ENCODE assay signal across 18 cellular contexts in the genomic region with DNA sequence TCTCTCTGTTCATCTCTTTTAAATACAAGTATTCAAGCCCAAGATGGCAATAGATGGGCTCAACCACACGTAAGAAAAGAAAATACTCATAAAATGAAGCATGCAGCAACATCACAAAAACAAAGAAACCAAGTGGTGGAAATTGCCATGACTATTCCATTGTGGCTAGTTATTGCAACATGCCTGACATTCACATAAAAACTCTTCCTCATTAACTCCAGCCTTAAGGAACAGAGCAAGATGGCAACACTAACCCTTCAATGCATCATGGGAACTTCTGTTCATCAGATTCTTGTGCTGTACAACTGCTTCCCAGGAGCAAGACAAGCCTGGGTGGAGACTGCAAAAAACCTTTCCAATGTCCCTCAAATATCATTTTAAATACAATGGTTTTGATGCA. TPM values are rescaled to one million over a fixed set of nuclear protein-coding genes. Genes with fewer than 3 reads are reported as not detected.
DNase-seq lines count a peak whose midpoint lies in the region; ATAC-seq, FAIRE-seq and TF ChIP-seq lines count a peak whose summit lies in the region.
"Had no signal": no experiment of that assay in that cellular context is flagged by ENCODE, and none has a peak within 500 bp of the region (broad histone marks: within the 10 kb centered on the region; RNA-seq: fewer than 3 reads in every experiment).

No MANE protein-coding gene starts in this region.

- H3K27ac ChIP-seq in kidney (ENCODE audit: low read depth in 2 of 2, low read length in 2 of 2): no peak overlapping the region
- H3K27ac ChIP-seq: C4-2B had no signal

- in situ Hi-C loops in HAP-1 (cut with MboI; ENCODE audit: low sequenced_read_pairs): no loop called here

- TF ChIP-seq CTCF in AG10803 (conservative IDR thresholded peaks at IDR 0.05; ENCODE audit: low read length) (no peak), bronchial epithelial cell (IDR thresholded peaks at IDR 0.05; ENCODE audit: insufficient read depth, low read length, severe bottlenecking) (no peak), mesothelial cell of epicardium (IDR thresholded peaks at IDR 0.05; ENCODE audit: unreplicated experiment) (no peak), kidney (IDR thresholded peaks at IDR 0.05; ENCODE audit: borderline replicate concordance, extremely low read depth, insufficient read depth) (no peak)

- H3K9me3 Mint-ChIP-seq in mesothelial cell of epicardium: no peaks in the 10 kb centered on the region
- no peaks in the 10 kb centered on the region for H3K9me3 Mint-ChIP-seq in stimulated activated naive B cell treated with anti-CD40 and anti-IgM and Interleukin-4, amounts not matched to agents 10 μg/mL and 1 μg/mL and 100 μg/mL, for 72 hours
- H3K9me3 Mint-ChIP-seq: activated CD4-positive, alpha-beta T cell treated with anti-CD3 and anti-CD28 coated beads, Interleukin-2, amount 10 ng/mL, durations not matched to agents 24 days and 14 days; activated T-helper 17 cell treated with anti-CD3 and anti-CD28 coated beads, Interleukin-2, amount 50 U/mL, for 72 hours had no signal

- no peak overlapping the region for H3K4me3 ChIP-seq in AG10803 (ENCODE audit: low read length)
- no peak overlapping the region for H3K4me3 ChIP-seq in bronchial epithelial cell (ENCODE audit: low read depth, low read length)
- H3K4me3 ChIP-seq in HAP-1: no peak overlapping the region
- no peak overlapping the region for H3K4me3 ChIP-seq in kidney (ENCODE audit: low read length in 2 of 2)
- H3K4me3 ChIP-seq: Peyer's patch had no signal

- peaks cover 30% of the 10 kb centered on the region for H3K27me3 Mint-ChIP-seq in mesothelial cell of epicardium (ENCODE audit: low read depth)
- peaks cover 76 to 77% of the 10 kb centered on the region in 2 donors for H3K27me3 Mint-ChIP-seq in stimulated activated naive B cell treated with anti-CD40 and anti-IgM and Interleukin-4, amounts not matched to agents 10 μg/mL and 1 μg/mL and 100 μg/mL, for 72 hours

- peaks cover 12% of the 10 kb centered on the region for H3K4me1 ChIP-seq in HAP-1
- H3K4me1 ChIP-seq in kidney (ENCODE audit: control insufficient read depth in 1 of 2, insufficient read depth in 1 of 2, low read depth in 1 of 2, low read length in 2 of 2): peaks cover 0 to 9% of the 10 kb centered on the region in 2 donors

- no peaks in the 10 kb centered on the region for H3K36me3 ChIP-seq in bronchial epithelial cell (ENCODE audit: control insufficient read depth, insufficient read depth, low read length)
- no peaks in the 10 kb centered on the region for H3K36me3 ChIP-seq in HAP-1 (replicated peaks)
- H3K36me3 ChIP-seq in kidney (ENCODE audit: control insufficient read depth in 1 of 2, insufficient read depth in 2 of 2, low read length in 2 of 2): no peaks in the 10 kb centered on the region
- H3K36me3 ChIP-seq: Peyer's patch had no signal

- FAIRE-seq in bronchial epithelial cell (lab: Jason Lieb, UNC): no peak
- FAIRE-seq in kidney (lab: Jason Lieb, UNC): no peak
- FAIRE-seq: G401.6, HTR-8/SVneo had no signal

- H3K9ac ChIP-seq in kidney (ENCODE audit: low read length in 2 of 2): no peak overlapping the region

- no peak overlapping the region for H3K27ac Mint-ChIP-seq in mesothelial cell of epicardium
- no peak overlapping the region for H3K27ac Mint-ChIP-seq in stimulated activated naive B cell treated with anti-CD40 and anti-IgM and Interleukin-4, amounts not matched to agents 10 μg/mL and 1 μg/mL and 100 μg/mL, for 72 hours
- H3K27ac Mint-ChIP-seq: activated CD4-positive, alpha-beta T cell treated with anti-CD3 and anti-CD28 coated beads, Interleukin-2, amount 10 ng/mL, durations not matched to agents 24 days and 14 days; activated T-helper 17 cell treated with anti-CD3 and anti-CD28 coated beads, Interleukin-2, amount 50 U/mL, for 72 hours had no signal

- H3K4me1 Mint-ChIP-seq in mesothelial cell of epicardium: peaks cover 29% of the 10 kb centered on the region
- H3K4me1 Mint-ChIP-seq in stimulated activated naive B cell treated with anti-CD40 and anti-IgM and Interleukin-4, amounts not matched to agents 10 μg/mL and 1 μg/mL and 100 μg/mL, for 72 hours: peaks cover 16 to 29% of the 10 kb centered on the region in 2 donors

- H3K27me3 ChIP-seq in bronchial epithelial cell (ENCODE audit: control insufficient read depth, insufficient read depth, low read length) (no peaks in the 10 kb centered on the region), HAP-1 (ENCODE audit: low read depth) (no peaks in the 10 kb centered on the region)
- H3K27me3 ChIP-seq: Peyer's patch had no signal

- peak; percentile 97 for DNase-seq in AG10803 (ENCODE audit: low read depth)
- peak; percentile 94 for DNase-seq in M059J (ENCODE audit: low read depth)
- DNase-seq in bronchial epithelial cell (ENCODE audit: low read depth): peak; percentile 69
- DNase-seq in mesothelial cell of epicardium (ENCODE audit: low spot score in 2 of 2, unreplicated experiment in 2 of 2): no peak
- no peak for DNase-seq in NCI-H510A treated with DMSO at 0.1 percent for 48 hours (lab: John Stamatoyannopoulos, UW)
- DNase-seq in HAP-1 (ENCODE audit: low spot score in 2 of 2): no peak
- no peak for DNase-seq in kidney
- no peak for DNase-seq in stimulated activated naive B cell treated with anti-CD40 and anti-IgM and Interleukin-4, amounts not matched to agents 10 μg/mL and 1 μg/mL and 100 μg/mL, for 72 hours
- DNase-seq: activated CD4-positive, alpha-beta T cell treated with anti-CD3 and anti-CD28 coated beads, Interleukin-2, amount 10 ng/mL, durations not matched to agents 24 days and 14 days; cerebellar nuclear complex; NCI-H1092; Peyer's patch; posterior cingulate gyrus; stimulated activated CD4-positive, alpha-beta T cell treated with anti-CD3 and anti-CD28 coated beads, Interleukin-1b, Interleukin-23, amount 100 ng/mL, for 48 hours had no signal

- peak overlapping the region; percentile 21 for H3K4me3 Mint-ChIP-seq in mesothelial cell of epicardium
- no peak overlapping the region for H3K4me3 Mint-ChIP-seq in stimulated activated naive B cell treated with anti-CD40 and anti-IgM and Interleukin-4, amounts not matched to agents 10 μg/mL and 1 μg/mL and 100 μg/mL, for 72 hours

- ATAC-seq in stimulated activated naive B cell treated with anti-CD40 and anti-IgM and Interleukin-4, amounts not matched to agents 10 μg/mL and 1 μg/mL and 100 μg/mL, for 72 hours (replicated peaks): no peak

- no peaks in the 10 kb centered on the region for H3K36me3 Mint-ChIP-seq in mesothelial cell of epicardium
- peaks cover 0 to 3% of the 10 kb centered on the region in 2 donors for H3K36me3 Mint-ChIP-seq in stimulated activated naive B cell treated with anti-CD40 and anti-IgM and Interleukin-4, amounts not matched to agents 10 μg/mL and 1 μg/mL and 100 μg/mL, for 72 hours

- H3K9me3 ChIP-seq in HAP-1 (no peaks in the 10 kb centered on the region), kidney (ENCODE audit: control insufficient read depth in 1 of 2, low read length in 2 of 2) (no peaks in the 10 kb centered on the region)
- H3K9me3 ChIP-seq: Peyer's patch had no signal

- intact Hi-C loops in kidney (cut with DNase I): no loop called here

RNA-seq across cellular contexts. Expression of a gene that starts 1.4 kb away (rescaled TPM):
- total RNA-seq in M059J (2014; rRNA removed; shearing (Covaris generic)): 13.8 and 27.9 TPM in 2 replicates
- total RNA-seq in bronchial epithelial cell (1.1 and 1.2 TPM in 2 replicates), mesothelial cell of epicardium (5.1 to 6.3 TPM (median 5.4 TPM) in 3 replicates), kidney (90.0 TPM)
- 5.4 TPM for polyA plus RNA-seq in kidney (ENCODE audit: insufficient read depth, low read depth, low replicate concordance)

Comparison
In these comparisons a context has a peak if more than half of its experiments do, and no peak if none do; other contexts are left out.
1. DNase-seq: peak in AG10803 (single experiment), M059J (single experiment) and bronchial epithelial cell (single experiment); none in mesothelial cell of epicardium (0 of 2), NCI-H510A treated with DMSO at 0.1 percent for 48 hours (single experiment), HAP-1 (0 of 2), kidney (single experiment) and stimulated activated naive B cell treated with anti-CD40 and anti-IgM and Interleukin-4, amounts not matched to agents 10 μg/mL and 1 μg/mL and 100 μg/mL, for 72 hours (single experiment).